In the genomic region with DNA sequence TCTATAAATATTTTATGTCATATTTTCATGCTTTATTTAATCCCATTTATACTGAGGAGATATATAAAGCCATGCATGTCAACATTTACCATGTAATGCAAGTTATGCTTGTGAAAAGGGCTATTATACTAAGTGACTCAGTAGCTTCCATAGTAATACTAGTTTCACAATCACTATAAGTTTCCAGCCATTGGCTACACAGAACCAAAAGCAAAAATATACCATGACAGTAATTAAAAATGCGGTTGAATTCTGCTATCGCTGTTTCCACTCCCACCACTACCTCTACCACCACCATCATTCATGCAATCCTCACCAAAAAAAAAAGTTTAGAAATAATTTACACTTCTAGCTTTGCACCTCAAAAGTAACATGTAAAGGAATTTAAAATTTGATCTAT, we compare ENCODE assay signal across 12 cellular contexts.
DNase-seq lines count a peak whose midpoint lies in the region; ATAC-seq, FAIRE-seq and TF ChIP-seq lines count a peak whose summit lies in the region.
"Had no signal": no experiment of that assay in that cellular context is flagged by ENCODE, and none has a peak within 500 bp of the region (broad histone marks: within the 10 kb centered on the region; RNA-seq: fewer than 3 reads in every experiment).

No MANE protein-coding gene starts in this region.

- H3K27me3 Mint-ChIP-seq in activated T-cell treated with anti-CD3 and anti-CD28 coated beads, Interleukin-2, amount 50 U/mL, for 72 hours (ENCODE audit: low read depth): no peaks in the 10 kb centered on the region
- no peaks in the 10 kb centered on the region for H3K27me3 Mint-ChIP-seq in activated T-helper 2 cell treated with anti-CD3 and anti-CD28 coated beads, Interferon-gamma antibody, Interleukin-2, Interleukin-4, amounts not matched to agents 10 μg/mL and 5 μg/mL and 100 μg/mL, durations not matched to agents 14 hours and 24 hours and 36 hours (ENCODE audit: low read depth)

- peak overlapping the region; percentile 42 to 90 for H3K4me3 Mint-ChIP-seq in activated T-cell treated with anti-CD3 and anti-CD28 coated beads, Interleukin-2, amount 50 U/mL, for 72 hours
- peak overlapping the region; percentile 4 for H3K4me3 Mint-ChIP-seq in activated T-helper 2 cell treated with anti-CD3 and anti-CD28 coated beads, Interferon-gamma antibody, Interleukin-2, Interleukin-4, amounts not matched to agents 10 μg/mL and 5 μg/mL and 100 μg/mL, durations not matched to agents 14 hours and 24 hours and 36 hours (ENCODE audit: low read depth)
- H3K4me3 Mint-ChIP-seq in stimulated activated effector memory CD8-positive, alpha-beta T cell treated with anti-CD3 and anti-CD28 coated beads, Interleukin-12 subunit alpha, Interleukin-12 subunit beta, amount 100 ng/mL, for 72 hours: peak overlapping the region; percentile 37

- peaks cover 89% of the 10 kb centered on the region for H3K4me1 Mint-ChIP-seq in activated T-cell treated with anti-CD3 and anti-CD28 coated beads, Interleukin-2, amount 50 U/mL, for 72 hours (ENCODE audit: low read depth)
- H3K4me1 Mint-ChIP-seq in activated T-helper 2 cell treated with anti-CD3 and anti-CD28 coated beads, Interferon-gamma antibody, Interleukin-2, Interleukin-4, amounts not matched to agents 10 μg/mL and 5 μg/mL and 100 μg/mL, durations not matched to agents 14 hours and 24 hours and 36 hours (ENCODE audit: low read depth): peaks cover 61% of the 10 kb centered on the region
- H3K4me1 Mint-ChIP-seq in stimulated activated effector memory CD8-positive, alpha-beta T cell treated with anti-CD3 and anti-CD28 coated beads, Interleukin-12 subunit alpha, Interleukin-12 subunit beta, amount 100 ng/mL, for 72 hours: peaks cover 54% of the 10 kb centered on the region

- H3K9me3 Mint-ChIP-seq in activated T-cell treated with anti-CD3 and anti-CD28 coated beads, Interleukin-2, amount 50 U/mL, for 72 hours: no peaks in the 10 kb centered on the region
- no peaks in the 10 kb centered on the region for H3K9me3 Mint-ChIP-seq in activated T-helper 2 cell treated with anti-CD3 and anti-CD28 coated beads, Interferon-gamma antibody, Interleukin-2, Interleukin-4, amounts not matched to agents 10 μg/mL and 5 μg/mL and 100 μg/mL, durations not matched to agents 14 hours and 24 hours and 36 hours
- H3K9me3 Mint-ChIP-seq in stimulated activated effector memory CD8-positive, alpha-beta T cell treated with anti-CD3 and anti-CD28 coated beads, Interleukin-12 subunit alpha, Interleukin-12 subunit beta, amount 100 ng/mL, for 72 hours: no peaks in the 10 kb centered on the region

- H3K4me1 ChIP-seq in stomach: peaks cover 19 to 68% (median 43%) of the 10 kb centered on the region in 4 donors

- intact Hi-C loops in activated T-helper 2 cell treated with anti-CD3 and anti-CD28 coated beads, Interferon-gamma antibody, Interleukin-2, Interleukin-4, amounts not matched to agents 10 μg/mL and 5 μg/mL and 100 μg/mL, durations not matched to agents 14 hours and 24 hours and 36 hours (cut with micrococcal nuclease): loop anchor here (1.0 to 2.0 kb wide), 5 partner anchors 8 to 564 kb away; partner anchors contain the start of gene MLLT3
- intact Hi-C loops in stomach (cut with DNase I; ENCODE audit: low total_unique reads): no loop called here

- peak in 1 of 2 donors; percentile 31 for DNase-seq in activated T-cell treated with anti-CD3 and anti-CD28 coated beads, Interleukin-2, amount 50 U/mL, for 72 hours
- DNase-seq in activated T-cell treated with anti-CD3 and anti-CD28 coated beads for 4 hours: no peak
- DNase-seq in activated T-helper 2 cell treated with anti-CD3 and anti-CD28 coated beads, Interferon-gamma antibody, Interleukin-2, Interleukin-4, amounts not matched to agents 10 μg/mL and 5 μg/mL and 100 μg/mL, durations not matched to agents 14 hours and 24 hours and 36 hours (ENCODE audit: low spot score): no peak
- no peak for DNase-seq in stimulated activated effector memory CD8-positive, alpha-beta T cell treated with anti-CD3 and anti-CD28 coated beads, Interleukin-12 subunit alpha, Interleukin-12 subunit beta, amount 100 ng/mL, for 72 hours (ENCODE audit: low spot score in 2 of 2)
- no peak for DNase-seq in D721Med (ENCODE audit: insufficient read length, low spot score)
- no peak for DNase-seq in stomach
- DNase-seq in SHP77 treated with DMSO at 0.1 percent for 48 hours (lab: John Stamatoyannopoulos, UW): no peak
- DNase-seq: nucleus accumbens, spleen had no signal

- H3K4me3 ChIP-seq in stomach: no peak overlapping the region
- H3K4me3 ChIP-seq: lung, spleen had no signal

- no peaks in the 10 kb centered on the region for H3K36me3 ChIP-seq in stomach
- H3K36me3 ChIP-seq: spleen had no signal

- FAIRE-seq in D721Med (lab: Jason Lieb, UNC): no peak

- no peaks in the 10 kb centered on the region for H3K9me3 ChIP-seq in stomach
- H3K9me3 ChIP-seq: spleen had no signal

- H3K27ac Mint-ChIP-seq in activated T-cell treated with anti-CD3 and anti-CD28 coated beads, Interleukin-2, amount 50 U/mL, for 72 hours: peak overlapping the region; percentile 90
- no peak overlapping the region for H3K27ac Mint-ChIP-seq in activated T-helper 2 cell treated with anti-CD3 and anti-CD28 coated beads, Interferon-gamma antibody, Interleukin-2, Interleukin-4, amounts not matched to agents 10 μg/mL and 5 μg/mL and 100 μg/mL, durations not matched to agents 14 hours and 24 hours and 36 hours
- H3K27ac Mint-ChIP-seq in stimulated activated effector memory CD8-positive, alpha-beta T cell treated with anti-CD3 and anti-CD28 coated beads, Interleukin-12 subunit alpha, Interleukin-12 subunit beta, amount 100 ng/mL, for 72 hours: peak overlapping the region; percentile 58

- TF ChIP-seq POLR2A in stomach (IDR thresholded peaks at IDR 0.05): no peak

- TF ChIP-seq EP300 in stomach (IDR thresholded peaks at IDR 0.05): no peak

- H3K27me3 ChIP-seq in stomach: no peaks in the 10 kb centered on the region
- H3K27me3 ChIP-seq: spleen had no signal

- 76 to 95% (median 91%) methylated on average over 2 of the region's 2 CpGs for WGBS in stomach, 5 donors

- H3K36me3 Mint-ChIP-seq in activated T-cell treated with anti-CD3 and anti-CD28 coated beads, Interleukin-2, amount 50 U/mL, for 72 hours (ENCODE audit: insufficient read depth in 2 of 2): no peaks in the 10 kb centered on the region
- no peaks in the 10 kb centered on the region for H3K36me3 Mint-ChIP-seq in activated T-helper 2 cell treated with anti-CD3 and anti-CD28 coated beads, Interferon-gamma antibody, Interleukin-2, Interleukin-4, amounts not matched to agents 10 μg/mL and 5 μg/mL and 100 μg/mL, durations not matched to agents 14 hours and 24 hours and 36 hours (ENCODE audit: low read depth)
- H3K36me3 Mint-ChIP-seq in stimulated activated effector memory CD8-positive, alpha-beta T cell treated with anti-CD3 and anti-CD28 coated beads, Interleukin-12 subunit alpha, Interleukin-12 subunit beta, amount 100 ng/mL, for 72 hours: no peaks in the 10 kb centered on the region

- peak; percentile 69 to 71 for ATAC-seq in activated T-cell treated with anti-CD3 and anti-CD28 coated beads, Interleukin-2, amount 50 U/mL, for 72 hours (replicated peaks in 1 of 2)
- ATAC-seq in HG02973 (IDR thresholded peaks at IDR 0.05; ENCODE audit: unreplicated experiment): peak; percentile 42
- ATAC-seq in stimulated activated effector memory CD8-positive, alpha-beta T cell treated with anti-CD3 and anti-CD28 coated beads, Interleukin-12 subunit alpha, Interleukin-12 subunit beta, amount 100 ng/mL, for 72 hours: peak; percentile 88
- ATAC-seq: Panc1 had no signal

- no peak overlapping the region for H3K27ac ChIP-seq in stomach
- H3K27ac ChIP-seq: spleen had no signal

- TF ChIP-seq CTCF in D721Med (IDR thresholded peaks at IDR 0.05; ENCODE audit: insufficient read depth, missing control alignments): no peak
- no peak for TF ChIP-seq CTCF in stomach (IDR thresholded peaks at IDR 0.05)

Comparison
In these comparisons a context has a peak if more than half of its experiments do, and no peak if none do; other contexts are left out.
1. H3K4me3 Mint-ChIP-seq: peak in every context shown above with its lines; median percentile 66 in activated T-cell treated with anti-CD3 and anti-CD28 coated beads, Interleukin-2, amount 50 U/mL, for 72 hours; 37 in stimulated activated effector memory CD8-positive, alpha-beta T cell treated with anti-CD3 and anti-CD28 coated beads, Interleukin-12 subunit alpha, Interleukin-12 subunit beta, amount 100 ng/mL, for 72 hours; 4 in activated T-helper 2 cell treated with anti-CD3 and anti-CD28 coated beads, Interferon-gamma antibody, Interleukin-2, Interleukin-4, amounts not matched to agents 10 μg/mL and 5 μg/mL and 100 μg/mL, durations not matched to agents 14 hours and 24 hours and 36 hours.